8 cellular contexts compared by ENCODE assay signal in the genomic region with DNA sequence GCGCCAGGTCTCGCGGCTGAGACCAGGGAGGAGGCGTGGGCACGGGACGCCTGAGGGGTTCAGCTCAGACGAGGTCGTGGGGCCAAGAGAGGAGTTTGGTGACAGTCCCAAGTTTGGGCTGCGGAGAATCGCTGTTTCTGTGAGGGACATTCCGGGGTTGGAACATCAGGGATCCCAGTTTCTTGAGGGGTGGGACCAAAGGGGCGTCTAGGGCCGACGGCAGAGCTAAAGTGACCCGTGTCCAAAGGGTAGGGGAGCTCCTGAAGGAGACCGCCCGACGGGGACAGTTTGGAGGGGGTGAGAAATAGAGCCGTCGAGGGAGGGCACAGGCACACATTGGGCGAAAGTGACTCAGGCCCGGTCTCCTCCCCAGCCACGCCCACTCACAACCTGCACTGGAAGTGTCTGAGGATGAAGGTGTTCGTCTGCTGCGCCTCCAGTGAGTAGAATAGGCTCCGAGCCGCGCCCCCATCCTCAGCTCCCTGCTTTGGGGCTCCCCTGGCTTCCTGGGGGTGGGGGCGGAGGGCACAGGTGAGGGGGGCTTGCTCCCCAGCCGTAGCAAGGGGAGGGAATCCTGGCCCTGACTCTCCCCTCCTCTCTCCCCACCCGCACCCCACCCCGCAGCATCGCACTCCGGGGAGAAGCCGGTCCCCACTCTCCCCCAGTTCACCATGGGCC. TPM values are rescaled to one million over a fixed set of nuclear protein-coding genes. Genes with fewer than 3 reads are reported as not detected.
DNase-seq lines count a peak whose midpoint lies in the region; ATAC-seq and TF ChIP-seq lines count a peak whose summit lies in the region.

No MANE protein-coding gene starts in this region.

- TF ChIP-seq CTCF in BE2C (IDR thresholded peaks at IDR 0.05; ENCODE audit: low read depth, low read length), result no peak
- no peak for TF ChIP-seq CTCF in WERI-Rb-1 (IDR thresholded peaks at IDR 0.05; ENCODE audit: low read depth, low read length)
- no peak for TF ChIP-seq CTCF in MCF 10A (IDR thresholded peaks at IDR 0.05; ENCODE audit: unreplicated experiment)

- H3K4me3 Mint-ChIP-seq in MCF 10A (ENCODE audit: unreplicated experiment), result peak overlapping the region; percentile 100

- peaks cover 28% of the 10 kb centered on the region for H3K4me1 Mint-ChIP-seq in MCF 10A (ENCODE audit: insufficient read depth, unreplicated experiment)

- H3K27me3 ChIP-seq in BE2C, result peaks cover 23% of the 10 kb centered on the region
- H3K27me3 ChIP-seq in WERI-Rb-1 (ENCODE audit: insufficient read depth, low read depth, severe bottlenecking), result peaks cover 18% of the 10 kb centered on the region

- H3K4me1 ChIP-seq in BE2C, result peaks cover 5% of the 10 kb centered on the region

- H3K36me3 ChIP-seq in BE2C, result no peaks in the 10 kb centered on the region
- H3K36me3 ChIP-seq in WERI-Rb-1, result no peaks in the 10 kb centered on the region

- H3K4me3 ChIP-seq in BE2C (ENCODE audit: low read depth, low read length) (peak overlapping the region; percentile 77), WERI-Rb-1 (ENCODE audit: low read depth, low read length) (peak overlapping the region; percentile 53)

- DNase-seq in BE2C (no peak), HUDEP-2 (lab: John Stamatoyannopoulos, UW; ENCODE audit: unreplicated experiment in 76 of 76) (peak in 54 of 76 experiments; percentile 16 to 77 (median 54)), WERI-Rb-1 (peak; percentile 72), MCF 10A (ENCODE audit: unreplicated experiment) (peak; percentile 88), left kidney (ENCODE audit: low read depth, low spot score) (peak; percentile 70), Kasumi-1 (lab: John Stamatoyannopoulos, UW) (no peak)
- peak; percentile 82 for DNase-seq in stimulated activated CD4-positive, alpha-beta T cell treated with anti-CD3 and anti-CD28 coated beads, Interleukin-4, amount 100 ng/mL, for 24 hours

- H3K9me3 Mint-ChIP-seq in MCF 10A (ENCODE audit: unreplicated experiment), result no peaks in the 10 kb centered on the region

- no TSS peak for BruUV-seq in MCF 10A (replicated peaks; lab: Mats Ljungman, UMichigan)

- H3K9me3 ChIP-seq in BE2C, result no peaks in the 10 kb centered on the region
- no peaks in the 10 kb centered on the region for H3K9me3 ChIP-seq in WERI-Rb-1 (ENCODE audit: severe bottlenecking)

- no peaks in the 10 kb centered on the region for H3K36me3 Mint-ChIP-seq in MCF 10A (ENCODE audit: insufficient read depth, unreplicated experiment)

- H3K27ac ChIP-seq in WERI-Rb-1, result peak overlapping the region; percentile 53

- ATAC-seq in HG03521 (IDR thresholded peaks at IDR 0.05; ENCODE audit: unreplicated experiment), result no peak

- H3K27ac Mint-ChIP-seq in MCF 10A (ENCODE audit: low read depth, unreplicated experiment), result peak overlapping the region; percentile 96

- intact Hi-C loops in MCF 10A (cut with micrococcal nuclease), result no loop called here

- H3K27me3 Mint-ChIP-seq in MCF 10A (ENCODE audit: insufficient read depth, unreplicated experiment), result peaks cover 14% of the 10 kb centered on the region

- POLR2A ChIA-PET in MCF 10A (lab: Yijun Ruan, JAX), result interaction anchor here (0.5 to 3.8 kb wide), 28 partner anchors 13 to 606 kb away, joined by 3 to 35 read pairs (median 7); partner anchors contain the start of genes ADAM15, CKS1B, EFNA1 and EFNA4

- CTCF ChIA-PET in MCF 10A (lab: Yijun Ruan, JAX), result interaction anchor here (0.6 to 5.2 kb wide), 85 partner anchors 10 to 1091 kb away, joined by 3 to 78 read pairs (median 5); partner anchors contain the start of genes ADAM15, EFNA4, FLAD1 and GON4L

RNA-seq across cellular contexts. Expression of gene EFNA3, which starts 7.0 kb away (rescaled TPM):
- 13.2 TPM for polyA plus RNA-seq in BE2C (2012; ENCODE audit: insufficient read depth, insufficient read length, low read depth)
- 1.6 and 1.7 TPM in 2 replicates for total RNA-seq in MCF 10A (2022)

RNA-seq across cellular contexts. Expression of gene EFNA4, which starts 22.1 kb away (rescaled TPM):
- polyA plus RNA-seq in BE2C (2012; ENCODE audit: insufficient read depth, insufficient read length, low read depth), result not detected
- 7.4 and 9.5 TPM in 2 replicates for total RNA-seq in MCF 10A (2022)

RNA-seq across cellular contexts. Expression of gene ADAM15, which starts 34.5 kb away (rescaled TPM):
- polyA plus RNA-seq in BE2C (2012; ENCODE audit: insufficient read depth, insufficient read length, low read depth), result 95.5 TPM
- 385 and 456 TPM in 2 replicates for total RNA-seq in MCF 10A (2022)

RNA-seq across cellular contexts. Expression of gene EFNA1, which starts 42.0 kb away (rescaled TPM):
- polyA plus RNA-seq in BE2C (2012; ENCODE audit: insufficient read depth, insufficient read length, low read depth), result 6.7 TPM
- total RNA-seq in MCF 10A (2022), result 38.9 and 42.3 TPM in 2 replicates

RNA-seq across cellular contexts. Expression of gene SLC50A1, which starts 50.0 kb away (rescaled TPM):
- polyA plus RNA-seq in BE2C (2012; ENCODE audit: insufficient read depth, insufficient read length, low read depth), result 37.1 TPM
- 91.2 and 97.8 TPM in 2 replicates for total RNA-seq in MCF 10A (2022)

Comparison
In these comparisons a context has a peak if more than half of its experiments do, and no peak if none do; other contexts are left out.
1. DNase-seq: peak in HUDEP-2 (54 of 76), WERI-Rb-1 (single experiment), MCF 10A (single experiment), left kidney (single experiment) and stimulated activated CD4-positive, alpha-beta T cell treated with anti-CD3 and anti-CD28 coated beads, Interleukin-4, amount 100 ng/mL, for 24 hours (single experiment); none in BE2C (single experiment) and Kasumi-1 (0 of 2).